3 cellular contexts compared by ENCODE assay signal in genomic region chr1:228861830-228862176, GRCh38.
TF ChIP-seq lines count a peak whose summit lies in the region.

No MANE protein-coding gene starts in this region.

TF ChIP-seq in SK-N-SH, 30 proteins besides CTCF, POLR2A, EP300 and RAD21:
- TF ChIP-seq POLR2AphosphoS5 (IDR thresholded peaks at IDR 0.05; ENCODE audit: low read depth, low read length) (no peak), ELF1 (IDR thresholded peaks at IDR 0.05) (no peak), PBX3 (IDR thresholded peaks at IDR 0.05) (no peak), JUND (IDR thresholded peaks at IDR 0.05) (no peak), NRF1 (IDR thresholded peaks at IDR 0.05; ENCODE audit: low read depth, low read length) (no peak), GATA2 (CRISPR knock-in tag; IDR thresholded peaks at IDR 0.05) (no peak), TAF1 (IDR thresholded peaks at IDR 0.05; ENCODE audit: borderline replicate concordance, low read depth, low read length) (no peak), RFX5 (IDR thresholded peaks at IDR 0.05; ENCODE audit: low read length) (no peak), YY1 (IDR thresholded peaks at IDR 0.05; ENCODE audit: low read depth) (no peak), FOSL2 (IDR thresholded peaks at IDR 0.05; ENCODE audit: borderline replicate concordance, low read depth) (no peak), TCF12 (IDR thresholded peaks at IDR 0.05) (no peak), MXI1 (IDR thresholded peaks at IDR 0.05; ENCODE audit: low read depth, low read length) (no peak), MAX (IDR thresholded peaks at IDR 0.05; ENCODE audit: low read depth) (no peak)
- TF ChIP-seq, protein P1, sequence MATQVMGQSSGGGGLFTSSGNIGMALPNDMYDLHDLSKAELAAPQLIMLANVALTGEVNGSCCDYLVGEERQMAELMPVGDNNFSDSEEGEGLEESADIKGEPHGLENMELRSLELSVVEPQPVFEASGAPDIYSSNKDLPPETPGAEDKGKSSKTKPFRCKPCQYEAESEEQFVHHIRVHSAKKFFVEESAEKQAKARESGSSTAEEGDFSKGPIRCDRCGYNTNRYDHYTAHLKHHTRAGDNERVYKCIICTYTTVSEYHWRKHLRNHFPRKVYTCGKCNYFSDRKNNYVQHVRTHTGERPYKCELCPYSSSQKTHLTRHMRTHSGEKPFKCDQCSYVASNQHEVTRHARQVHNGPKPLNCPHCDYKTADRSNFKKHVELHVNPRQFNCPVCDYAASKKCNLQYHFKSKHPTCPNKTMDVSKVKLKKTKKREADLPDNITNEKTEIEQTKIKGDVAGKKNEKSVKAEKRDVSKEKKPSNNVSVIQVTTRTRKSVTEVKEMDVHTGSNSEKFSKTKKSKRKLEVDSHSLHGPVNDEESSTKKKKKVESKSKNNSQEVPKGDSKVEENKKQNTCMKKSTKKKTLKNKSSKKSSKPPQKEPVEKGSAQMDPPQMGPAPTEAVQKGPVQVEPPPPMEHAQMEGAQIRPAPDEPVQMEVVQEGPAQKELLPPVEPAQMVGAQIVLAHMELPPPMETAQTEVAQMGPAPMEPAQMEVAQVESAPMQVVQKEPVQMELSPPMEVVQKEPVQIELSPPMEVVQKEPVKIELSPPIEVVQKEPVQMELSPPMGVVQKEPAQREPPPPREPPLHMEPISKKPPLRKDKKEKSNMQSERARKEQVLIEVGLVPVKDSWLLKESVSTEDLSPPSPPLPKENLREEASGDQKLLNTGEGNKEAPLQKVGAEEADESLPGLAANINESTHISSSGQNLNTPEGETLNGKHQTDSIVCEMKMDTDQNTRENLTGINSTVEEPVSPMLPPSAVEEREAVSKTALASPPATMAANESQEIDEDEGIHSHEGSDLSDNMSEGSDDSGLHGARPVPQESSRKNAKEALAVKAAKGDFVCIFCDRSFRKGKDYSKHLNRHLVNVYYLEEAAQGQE (IDR thresholded peaks at IDR 0.05; ENCODE audit: low read depth, low read length) = no peak
- TF ChIP-seq, protein P2, sequence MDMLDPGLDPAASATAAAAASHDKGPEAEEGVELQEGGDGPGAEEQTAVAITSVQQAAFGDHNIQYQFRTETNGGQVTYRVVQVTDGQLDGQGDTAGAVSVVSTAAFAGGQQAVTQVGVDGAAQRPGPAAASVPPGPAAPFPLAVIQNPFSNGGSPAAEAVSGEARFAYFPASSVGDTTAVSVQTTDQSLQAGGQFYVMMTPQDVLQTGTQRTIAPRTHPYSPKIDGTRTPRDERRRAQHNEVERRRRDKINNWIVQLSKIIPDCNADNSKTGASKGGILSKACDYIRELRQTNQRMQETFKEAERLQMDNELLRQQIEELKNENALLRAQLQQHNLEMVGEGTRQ (IDR thresholded peaks at IDR 0.05; ENCODE audit: borderline replicate concordance, low read depth, low read length) = no peak
TF ChIP-seq in SK-N-SH: peak in this region for 0.

TF ChIP-seq in SK-N-SH treated with all-trans-retinoic acid at 6 μM for 48 hours, 23 proteins besides CTCF, POLR2A, EP300 and RAD21:
- TF ChIP-seq RARB (CRISPR knock-in tag; IDR thresholded peaks at IDR 0.05) (no peak), PPARA (CRISPR knock-in tag; IDR thresholded peaks at IDR 0.05; ENCODE audit: borderline replicate concordance) (no peak), ZFP30 (CRISPR knock-in tag; IDR thresholded peaks at IDR 0.05) (no peak), CREB5 (CRISPR knock-in tag; IDR thresholded peaks at IDR 0.05; ENCODE audit: low read depth) (no peak), ZNF565 (CRISPR knock-in tag; conservative IDR thresholded peaks at IDR 0.05; ENCODE audit: low read depth) (no peak), OSR1 (CRISPR knock-in tag; IDR thresholded peaks at IDR 0.05) (no peak), TOX (CRISPR knock-in tag; IDR thresholded peaks at IDR 0.05; ENCODE audit: borderline replicate concordance) (no peak), GLIS3 (CRISPR knock-in tag; IDR thresholded peaks at IDR 0.05) (no peak), ISL1 (CRISPR knock-in tag; IDR thresholded peaks at IDR 0.05) (no peak), CSRNP3 (CRISPR knock-in tag; IDR thresholded peaks at IDR 0.05) (no peak)
- TF ChIP-seq, protein P3, sequence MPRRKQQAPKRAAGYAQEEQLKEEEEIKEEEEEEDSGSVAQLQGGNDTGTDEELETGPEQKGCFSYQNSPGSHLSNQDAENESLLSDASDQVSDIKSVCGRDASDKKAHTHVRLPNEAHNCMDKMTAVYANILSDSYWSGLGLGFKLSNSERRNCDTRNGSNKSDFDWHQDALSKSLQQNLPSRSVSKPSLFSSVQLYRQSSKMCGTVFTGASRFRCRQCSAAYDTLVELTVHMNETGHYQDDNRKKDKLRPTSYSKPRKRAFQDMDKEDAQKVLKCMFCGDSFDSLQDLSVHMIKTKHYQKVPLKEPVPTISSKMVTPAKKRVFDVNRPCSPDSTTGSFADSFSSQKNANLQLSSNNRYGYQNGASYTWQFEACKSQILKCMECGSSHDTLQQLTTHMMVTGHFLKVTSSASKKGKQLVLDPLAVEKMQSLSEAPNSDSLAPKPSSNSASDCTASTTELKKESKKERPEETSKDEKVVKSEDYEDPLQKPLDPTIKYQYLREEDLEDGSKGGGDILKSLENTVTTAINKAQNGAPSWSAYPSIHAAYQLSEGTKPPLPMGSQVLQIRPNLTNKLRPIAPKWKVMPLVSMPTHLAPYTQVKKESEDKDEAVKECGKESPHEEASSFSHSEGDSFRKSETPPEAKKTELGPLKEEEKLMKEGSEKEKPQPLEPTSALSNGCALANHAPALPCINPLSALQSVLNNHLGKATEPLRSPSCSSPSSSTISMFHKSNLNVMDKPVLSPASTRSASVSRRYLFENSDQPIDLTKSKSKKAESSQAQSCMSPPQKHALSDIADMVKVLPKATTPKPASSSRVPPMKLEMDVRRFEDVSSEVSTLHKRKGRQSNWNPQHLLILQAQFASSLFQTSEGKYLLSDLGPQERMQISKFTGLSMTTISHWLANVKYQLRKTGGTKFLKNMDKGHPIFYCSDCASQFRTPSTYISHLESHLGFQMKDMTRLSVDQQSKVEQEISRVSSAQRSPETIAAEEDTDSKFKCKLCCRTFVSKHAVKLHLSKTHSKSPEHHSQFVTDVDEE (CRISPR knock-in tag; IDR thresholded peaks at IDR 0.05) = no peak

TF ChIP-seq in IMR-90, 13 proteins besides CTCF, POLR2A, EP300 and RAD21:
- TF ChIP-seq FOS (IDR thresholded peaks at IDR 0.05; ENCODE audit: low read depth, low read length) (no peak), CEBPB (IDR thresholded peaks at IDR 0.05; ENCODE audit: low read depth, low read length) (peak; percentile 51), SMC3 (IDR thresholded peaks at IDR 0.05; ENCODE audit: low read depth, low read length) (no peak), MXI1 (IDR thresholded peaks at IDR 0.05; ENCODE audit: borderline replicate concordance, low read depth, low read length) (no peak), NFE2L2 (IDR thresholded peaks at IDR 0.05; ENCODE audit: low read depth, low read length) (no peak), RFX5 (IDR thresholded peaks at IDR 0.05; ENCODE audit: low read depth, low read length) (no peak), ELK1 (IDR thresholded peaks at IDR 0.05; ENCODE audit: borderline replicate concordance, low read depth, low read length) (no peak), MAFK (IDR thresholded peaks at IDR 0.05; ENCODE audit: low read depth, low read length) (no peak), BHLHE40 (IDR thresholded peaks at IDR 0.05; ENCODE audit: low read depth, low read length) (no peak)
